18 cellular contexts compared by ENCODE assay signal in the genomic region with DNA sequence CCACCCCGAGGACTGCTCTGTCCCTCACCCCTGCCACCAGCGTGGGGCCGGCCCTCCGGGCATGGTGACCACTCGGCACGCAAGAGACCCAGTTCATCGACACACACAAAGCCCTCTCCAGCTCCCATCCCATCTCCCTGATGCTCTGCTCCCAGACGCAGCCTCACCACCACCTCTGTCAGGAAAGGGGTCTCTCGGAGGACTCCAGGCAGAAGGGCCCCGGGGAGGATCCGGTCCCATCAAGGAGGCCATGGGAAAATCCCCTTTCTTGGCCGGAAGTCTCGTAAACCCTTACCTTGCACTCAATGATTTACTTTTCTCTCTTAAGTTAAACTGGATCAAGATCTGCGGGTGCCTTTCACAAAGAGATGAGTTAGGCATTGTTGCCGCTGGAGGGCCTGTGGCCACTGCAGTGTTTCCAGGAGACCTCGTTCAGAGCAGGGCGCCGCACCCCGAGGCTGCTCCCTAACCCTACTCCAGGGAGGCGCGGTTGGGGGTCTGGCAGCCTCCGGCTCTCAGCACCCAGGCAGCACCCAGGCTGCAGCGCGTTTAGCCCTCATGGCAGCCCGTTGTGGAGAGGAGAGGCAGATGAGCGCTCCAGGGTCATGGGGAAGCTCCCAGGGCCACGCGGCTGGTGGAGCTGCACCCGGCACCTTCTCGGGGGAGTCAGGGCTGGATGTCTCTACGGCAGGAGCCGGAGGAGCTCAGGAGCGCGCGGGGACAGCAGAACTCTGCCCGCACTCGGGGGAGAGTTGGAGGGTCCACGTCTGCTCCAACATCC. TPM values are rescaled to one million over a fixed set of nuclear protein-coding genes. Genes with fewer than 3 reads are reported as not detected.
DNase-seq lines count a peak whose midpoint lies in the region; ATAC-seq and TF ChIP-seq lines count a peak whose summit lies in the region.
"Had no signal": no experiment of that assay in that cellular context is flagged by ENCODE, and none has a peak within 500 bp of the region (broad histone marks: within the 10 kb centered on the region; RNA-seq: fewer than 3 reads in every experiment).

No MANE protein-coding gene starts in this region.

- H2BK120ac ChIP-seq in neuronal stem cell (ENCODE audit: low read depth, low read length): no peak overlapping the region

- no peak overlapping the region for H3K23ac ChIP-seq in neuronal stem cell (ENCODE audit: low read depth, low read length, poor library complexity)

- H3K36me3 ChIP-seq in neuronal stem cell (replicated peaks in 1 of 2; ENCODE audit: control insufficient read depth in 2 of 2, insufficient read depth in 2 of 2, low read length in 2 of 2): no peaks in the 10 kb centered on the region
- H3K36me3 ChIP-seq: esophagus squamous epithelium had no signal

- no peak overlapping the region for H3K27ac ChIP-seq in neuronal stem cell (replicated peaks; ENCODE audit: low read length)
- H3K27ac ChIP-seq: esophagus squamous epithelium, hepatocyte had no signal

- peaks cover 0 to 2% of the 10 kb centered on the region in 2 donors for H3K9me3 ChIP-seq in neuronal stem cell (replicated peaks in 1 of 2; ENCODE audit: control insufficient read depth in 2 of 2, insufficient read depth in 1 of 2, low read depth in 1 of 2, low read length in 2 of 2)
- H3K9me3 ChIP-seq: esophagus squamous epithelium had no signal

- H3K36me3 Mint-ChIP-seq in effector memory CD8-positive, alpha-beta T cell (ENCODE audit: insufficient read depth): peaks cover 4% of the 10 kb centered on the region

- peaks cover 0 to 31% (median 0%) of the 10 kb centered on the region in 3 experiments for H3K27me3 ChIP-seq in neuronal stem cell (ENCODE audit: control insufficient read depth in 3 of 3, insufficient read depth in 3 of 3, low read depth in 1 of 3, low read length in 3 of 3)
- H3K27me3 ChIP-seq: hepatocyte had no signal

- peak overlapping the region; percentile 2 for H2BK15ac ChIP-seq in neuronal stem cell (ENCODE audit: low read length)

- H3K4me3 Mint-ChIP-seq in effector memory CD8-positive, alpha-beta T cell: no peak overlapping the region
- H3K4me3 Mint-ChIP-seq: CD4-positive, alpha-beta T cell had no signal

- H4K8ac ChIP-seq in neuronal stem cell (ENCODE audit: low read depth, low read length): no peak overlapping the region

- H2AK5ac ChIP-seq in neuronal stem cell (ENCODE audit: low read depth, low read length): no peak overlapping the region

- peaks cover 5 to 8% of the 10 kb centered on the region in 2 donors for H3K4me1 Mint-ChIP-seq in effector memory CD8-positive, alpha-beta T cell (ENCODE audit: low read depth in 2 of 2)

- H3K27me3 Mint-ChIP-seq in effector memory CD8-positive, alpha-beta T cell: peaks cover 25 to 61% of the 10 kb centered on the region in 2 donors

- WGBS in neuronal stem cell (ENCODE audit: extremely low coverage in 2 of 2, insufficient read length in 2 of 2, insufficient replicate concordance in 1 of 2), 2 donors: no CpG with 5 or more reads among the region's 38 CpGs

- H3K9ac ChIP-seq in neuronal stem cell (ENCODE audit: low read depth, low read length, poor library complexity): no peak overlapping the region

- no peak overlapping the region for H2BK5ac ChIP-seq in neuronal stem cell (ENCODE audit: low read length)

- H3K9me3 Mint-ChIP-seq in effector memory CD8-positive, alpha-beta T cell: peaks cover 0 to 2% of the 10 kb centered on the region in 2 donors
- H3K9me3 Mint-ChIP-seq: CD4-positive, alpha-beta T cell had no signal

- ATAC-seq in effector memory CD8-positive, alpha-beta T cell (replicated peaks): no peak
- ATAC-seq in GM21737 (IDR thresholded peaks at IDR 0.05; ENCODE audit: unreplicated experiment): no peak
- no peak for ATAC-seq in GM18502 (IDR thresholded peaks at IDR 0.05; ENCODE audit: poor library complexity, unreplicated experiment)
- ATAC-seq: left cardiac atrium had no signal

- H3K4ac ChIP-seq in neuronal stem cell (ENCODE audit: low read length): no peak overlapping the region

- peaks cover 0 to 2% of the 10 kb centered on the region in 2 donors for H3K4me1 ChIP-seq in neuronal stem cell (ENCODE audit: control insufficient read depth in 2 of 2, insufficient read depth in 1 of 2, low read depth in 1 of 2, low read length in 2 of 2)

- H3K4me2 ChIP-seq in neuronal stem cell (ENCODE audit: insufficient read depth, low read length, poor library complexity, severe bottlenecking): no peak overlapping the region
- H3K4me2 ChIP-seq: hepatocyte had no signal

- in situ Hi-C loops in Caki2 (cut with HindIII; ENCODE audit: low pct_unique_long_range_greater_than_20kb, low sequenced_read_pairs): no loop called here

- no peak overlapping the region for H3K4me3 ChIP-seq in HFF-Myc (replicated peaks; ENCODE audit: low read depth, low read length)
- no peak overlapping the region for H3K4me3 ChIP-seq in neuronal stem cell (ENCODE audit: low read length in 2 of 2)
- H3K4me3 ChIP-seq: esophagus squamous epithelium, hepatocyte had no signal

- peak overlapping the region; percentile 38 for H3K18ac ChIP-seq in neuronal stem cell (ENCODE audit: low read length)

- no peak overlapping the region for H4K91ac ChIP-seq in neuronal stem cell (ENCODE audit: low read depth, low read length, poor library complexity)

- H3K79me1 ChIP-seq in neuronal stem cell (ENCODE audit: low read depth, low read length): no peaks in the 10 kb centered on the region

- DNase-seq in Caki2 (ENCODE audit: low read depth) (peak; percentile 50), HFF-Myc (ENCODE audit: extremely low read depth, low read depth) (no peak), neuronal stem cell (ENCODE audit: low spot score) (no peak), 8988T (no peak)
- DNase-seq in effector memory CD8-positive, alpha-beta T cell: no peak
- DNase-seq: activated CD8-positive, alpha-beta memory T cell treated with anti-CD3 and anti-CD28 coated beads for 24 hours; activated gamma-delta T cell; CD4-positive, alpha-beta T cell; dermis blood vessel endothelial cell; esophagus squamous epithelium; left cardiac atrium; MM.1S; NCI-H2029 treated with DMSO at 0.1 percent for 48 hours; NK-92 treated with Interleukin-12 subunit alpha and Interleukin-12 subunit beta, amount 100 ng/mL, for 24 hours; SHP77 had no signal

- H3K14ac ChIP-seq in neuronal stem cell (ENCODE audit: low read length): no peak overlapping the region

- peak overlapping the region; percentile 58 for H2BK12ac ChIP-seq in neuronal stem cell (ENCODE audit: low read length)

- H2AFZ ChIP-seq in neuronal stem cell (ENCODE audit: low read length): no peak overlapping the region
- H2AFZ ChIP-seq: hepatocyte had no signal

- TF ChIP-seq CTCF in HFF-Myc (IDR thresholded peaks at IDR 0.05; ENCODE audit: low read depth, low read length, missing control alignments): peak; percentile 13

- peak overlapping the region; percentile 72 to 78 for H3K27ac Mint-ChIP-seq in effector memory CD8-positive, alpha-beta T cell
- H3K27ac Mint-ChIP-seq: CD4-positive, alpha-beta T cell had no signal

RNA-seq across cellular contexts. Expression of gene C2CD4C, which starts 31.0 kb away (rescaled TPM):
- 1.8 and 2.1 TPM in 2 replicates for total RNA-seq in Caki2 (2014; rRNA removed; shearing (Covaris generic); ENCODE audit: low replicate concordance)
- polyA plus RNA-seq in neuronal stem cell (2013, experiment 1 of 2): 13.6 TPM
- 12.7 TPM for polyA plus RNA-seq in neuronal stem cell (2013, experiment 2 of 2)
- total RNA-seq: CD4-positive, alpha-beta T cell had no signal

RNA-seq across cellular contexts. Expression of gene MIER2, which starts 33.4 kb away (rescaled TPM):
- 6.1 and 9.4 TPM in 2 replicates for total RNA-seq in Caki2 (2014; rRNA removed; shearing (Covaris generic); ENCODE audit: low replicate concordance)
- 40.2 TPM for polyA plus RNA-seq in neuronal stem cell (2013, experiment 1 of 2)
- polyA plus RNA-seq in neuronal stem cell (2013, experiment 2 of 2): 41.0 TPM
